Comparison of ENCODE assay signal across 8 cellular contexts in the genomic region with DNA sequence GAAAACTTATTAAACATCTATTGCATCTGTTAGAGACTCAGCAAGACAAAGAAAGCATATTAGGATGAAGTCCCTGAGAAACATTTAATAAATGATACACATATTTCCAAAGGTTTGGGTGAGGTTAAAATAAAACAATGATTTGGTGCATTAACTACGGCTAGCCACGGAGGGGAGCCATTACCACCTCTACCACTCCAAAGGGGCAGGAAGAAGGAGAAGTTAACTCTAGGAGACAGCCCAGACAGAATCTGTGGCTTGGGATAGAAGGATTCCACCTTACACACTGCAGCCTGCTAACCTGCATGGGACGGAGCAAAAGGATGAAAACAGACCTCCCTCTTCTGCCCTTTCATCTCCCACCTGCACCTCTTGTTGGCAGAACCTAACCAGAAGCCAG.
DNase-seq lines count a peak whose midpoint lies in the region; ATAC-seq lines count a peak whose summit lies in the region.

No MANE protein-coding gene starts in this region.

- no peak overlapping the region for H3K27ac Mint-ChIP-seq in immature natural killer cell

- H3K4me1 Mint-ChIP-seq in immature natural killer cell, result peaks cover 10% of the 10 kb centered on the region in 2 donors

- H3K4me3 Mint-ChIP-seq in immature natural killer cell, result no peak overlapping the region

- DNase-seq in Daoy (ENCODE audit: low read depth), result peak; percentile 51
- DNase-seq in MV-4-11 (lab: John Stamatoyannopoulos, UW), result peak; percentile 36
- peak; percentile 68 for DNase-seq in astrocyte of the hippocampus (ENCODE audit: low read depth, low spot score)
- peak; percentile 9 to 28 (median 18) for DNase-seq in immature natural killer cell
- DNase-seq in stimulated activated CD4-positive, alpha-beta T cell treated with anti-CD3 and anti-CD28 coated beads, Interleukin-4, amount 100 ng/mL, for 24 hours, result peak; percentile 18
- no peak for DNase-seq in NCI-H524 treated with DMSO at 0.1 percent for 48 hours (lab: John Stamatoyannopoulos, UW)

- ATAC-seq in GM21390 (IDR thresholded peaks at IDR 0.05; ENCODE audit: unreplicated experiment), result peak; percentile 77
- no peak for ATAC-seq in GM19328 (IDR thresholded peaks at IDR 0.05; ENCODE audit: unreplicated experiment)

- peaks cover 0 to 4% (median 0%) of the 10 kb centered on the region in 3 donors for H3K27me3 Mint-ChIP-seq in immature natural killer cell (ENCODE audit: low read depth in 3 of 3)

- H3K9me3 Mint-ChIP-seq in immature natural killer cell, result no peaks in the 10 kb centered on the region

- H3K36me3 Mint-ChIP-seq in immature natural killer cell, result no peaks in the 10 kb centered on the region
